In genomic region chr17:537133-537532, GRCh38 we compare ENCODE assay signal across 21 cellular contexts.
"Had no signal": no experiment of that assay in that cellular context is flagged by ENCODE, and none has a peak within 500 bp of the region (broad histone marks: within the 10 kb centered on the region; RNA-seq: fewer than 3 reads in every experiment).

No MANE protein-coding gene starts in this region.

- ATAC-seq: body of pancreas; foreskin keratinocyte; left cardiac atrium; mucosa of descending colon; naive thymus-derived CD4-positive, alpha-beta T cell; stimulated activated naive B cell treated with anti-CD40 and anti-IgM and Interleukin-4, amounts not matched to agents 10 μg/mL and 1 μg/mL and 100 μg/mL, for 72 hours; T-cell had no signal

- H3K27ac ChIP-seq: body of pancreas, coronary artery, foreskin keratinocyte, vagina had no signal

- H3K4me1 ChIP-seq: body of pancreas, foreskin keratinocyte, transverse colon had no signal

- H3K9me3 Mint-ChIP-seq: activated CD4-positive, alpha-beta memory T cell treated with anti-CD3 and anti-CD28 coated beads, Interleukin-2, amount 10 ng/mL, durations not matched to agents 7 days and 5 days; activated T-cell treated with anti-CD3 and anti-CD28 coated beads, Interleukin-2, amount 50 U/mL, for 24 hours; naive thymus-derived CD4-positive, alpha-beta T cell; stimulated activated naive B cell treated with anti-CD40 and anti-IgM and Interleukin-4, amounts not matched to agents 10 μg/mL and 1 μg/mL and 100 μg/mL, for 72 hours; T-cell had no signal

- H3K4me3 Mint-ChIP-seq: activated CD4-positive, alpha-beta memory T cell treated with anti-CD3 and anti-CD28 coated beads, Interleukin-2, amount 10 ng/mL, durations not matched to agents 7 days and 5 days; activated naive CD8-positive, alpha-beta T cell; activated T-cell treated with anti-CD3 and anti-CD28 coated beads, Interleukin-2, amount 50 U/mL, for 24 hours; stimulated activated naive B cell treated with anti-CD40 and anti-IgM and Interleukin-4, amounts not matched to agents 10 μg/mL and 1 μg/mL and 100 μg/mL, for 72 hours; T-cell had no signal

- H3K27ac Mint-ChIP-seq: activated CD4-positive, alpha-beta memory T cell treated with anti-CD3 and anti-CD28 coated beads, Interleukin-2, amount 10 ng/mL, durations not matched to agents 7 days and 5 days; activated naive CD8-positive, alpha-beta T cell; activated T-cell treated with anti-CD3 and anti-CD28 coated beads, Interleukin-2, amount 50 U/mL, for 24 hours; naive thymus-derived CD4-positive, alpha-beta T cell; stimulated activated naive B cell treated with anti-CD40 and anti-IgM and Interleukin-4, amounts not matched to agents 10 μg/mL and 1 μg/mL and 100 μg/mL, for 72 hours; T-cell had no signal

- H3K9me3 ChIP-seq: body of pancreas, mucosa of descending colon, transverse colon, vagina had no signal

- H3K27me3 ChIP-seq: body of pancreas, foreskin keratinocyte, transverse colon, vagina had no signal

- H3K27me3 Mint-ChIP-seq: activated CD4-positive, alpha-beta memory T cell treated with anti-CD3 and anti-CD28 coated beads, Interleukin-2, amount 10 ng/mL, durations not matched to agents 7 days and 5 days; activated naive CD8-positive, alpha-beta T cell; activated T-cell treated with anti-CD3 and anti-CD28 coated beads, Interleukin-2, amount 50 U/mL, for 24 hours; naive thymus-derived CD4-positive, alpha-beta T cell; stimulated activated naive B cell treated with anti-CD40 and anti-IgM and Interleukin-4, amounts not matched to agents 10 μg/mL and 1 μg/mL and 100 μg/mL, for 72 hours; T-cell had no signal

- DNase-seq: activated CD4-positive, alpha-beta memory T cell treated with anti-CD3 and anti-CD28 coated beads, Interleukin-2, amount 10 ng/mL, durations not matched to agents 7 days and 5 days; activated CD4-positive, alpha-beta T cell treated with anti-CD3 and anti-CD28 coated beads for 4 hours; activated effector memory CD4-positive, alpha-beta T cell treated with anti-CD3 and anti-CD28 coated beads, Interleukin-2, amount 50 U/mL, for 16 hours; activated T-cell treated with anti-CD3 and anti-CD28 coated beads, Interleukin-2, amount 50 U/mL, for 24 hours; amniotic stem cell; body of pancreas; effector CD4-positive, alpha-beta T cell; foreskin keratinocyte; head of caudate nucleus; left cardiac atrium; mucosa of descending colon; naive thymus-derived CD4-positive, alpha-beta T cell; nucleus accumbens; posterior cingulate gyrus; stimulated activated CD4-positive, alpha-beta T cell treated with anti-CD3 and anti-CD28 coated beads, Interleukin-2, amount 100 ng/mL, for 48 hours; stimulated activated naive B cell treated with anti-CD40 and anti-IgM and Interleukin-4, amounts not matched to agents 10 μg/mL and 1 μg/mL and 100 μg/mL, for 72 hours; T-cell; transverse colon had no signal
